2 cellular contexts compared by ENCODE assay signal in the genomic region with DNA sequence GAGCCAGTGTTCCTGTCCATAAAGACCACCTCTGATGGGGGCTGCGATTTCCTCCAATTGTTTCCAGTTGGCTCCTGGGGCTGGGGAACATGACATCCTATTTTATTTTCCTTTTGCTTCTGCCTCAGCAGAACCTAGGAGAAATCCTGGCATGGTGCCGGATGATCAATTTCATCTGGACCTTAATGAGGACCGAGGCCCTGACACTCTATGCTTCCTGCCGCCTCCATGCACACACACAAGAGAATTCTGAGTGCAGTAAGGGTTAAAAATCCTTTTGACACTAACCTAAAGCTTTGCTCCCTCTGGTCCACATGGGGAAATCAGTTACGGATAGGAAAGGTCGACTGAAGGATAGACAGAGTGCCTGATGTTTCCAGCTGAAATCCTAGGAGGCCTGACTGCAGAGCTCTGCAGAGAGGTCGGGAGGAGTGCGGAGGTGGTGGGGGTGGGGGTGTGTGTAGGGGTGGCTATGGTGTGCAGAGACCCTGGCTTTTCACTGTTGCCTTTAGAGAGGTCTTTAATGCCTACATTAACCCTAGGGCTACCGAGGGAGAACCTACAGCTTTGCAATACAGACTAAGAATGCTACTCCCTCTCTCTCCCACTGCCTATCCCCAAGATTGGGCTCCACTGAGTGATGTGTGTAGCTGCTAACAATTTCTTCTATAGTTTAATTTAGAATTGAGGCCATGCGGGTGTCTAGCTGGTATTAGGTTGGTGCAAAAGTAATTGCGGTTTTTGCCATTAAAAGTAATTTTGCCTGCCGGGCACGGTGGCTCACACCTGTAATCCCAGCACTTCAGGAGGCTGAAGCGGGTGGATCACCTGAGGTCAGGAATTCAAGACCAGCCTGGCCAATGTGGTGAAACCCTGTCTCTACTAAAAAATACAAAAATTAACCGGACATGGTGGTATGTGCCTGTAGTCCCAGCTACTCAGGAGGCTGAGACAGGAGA.
TF ChIP-seq lines count a peak whose summit lies in the region.

No MANE protein-coding gene starts in this region.

TF ChIP-seq in A549, 52 proteins besides CTCF, POLR2A, EP300 and RAD21:
- TF ChIP-seq EHF (CRISPR knock-in tag; IDR thresholded peaks at IDR 0.05) (no peak), NFE2L2 (conservative IDR thresholded peaks at IDR 0.05; ENCODE audit: low read length) (no peak), ZSCAN20 (CRISPR knock-in tag; IDR thresholded peaks at IDR 0.05) (no peak), NPAS2 (CRISPR knock-in tag; IDR thresholded peaks at IDR 0.05; ENCODE audit: borderline replicate concordance) (no peak), NR3C1 (IDR thresholded peaks at IDR 0.05) (no peak), SREBF2 (IDR thresholded peaks at IDR 0.05) (no peak), RNF2 (IDR thresholded peaks at IDR 0.05; ENCODE audit: borderline replicate concordance, low read depth) (no peak), EHMT2 (IDR thresholded peaks at IDR 0.05; ENCODE audit: low read depth) (no peak), PHF8 (IDR thresholded peaks at IDR 0.05; ENCODE audit: borderline replicate concordance, low read depth) (no peak)
- TF ChIP-seq, protein P1, sequence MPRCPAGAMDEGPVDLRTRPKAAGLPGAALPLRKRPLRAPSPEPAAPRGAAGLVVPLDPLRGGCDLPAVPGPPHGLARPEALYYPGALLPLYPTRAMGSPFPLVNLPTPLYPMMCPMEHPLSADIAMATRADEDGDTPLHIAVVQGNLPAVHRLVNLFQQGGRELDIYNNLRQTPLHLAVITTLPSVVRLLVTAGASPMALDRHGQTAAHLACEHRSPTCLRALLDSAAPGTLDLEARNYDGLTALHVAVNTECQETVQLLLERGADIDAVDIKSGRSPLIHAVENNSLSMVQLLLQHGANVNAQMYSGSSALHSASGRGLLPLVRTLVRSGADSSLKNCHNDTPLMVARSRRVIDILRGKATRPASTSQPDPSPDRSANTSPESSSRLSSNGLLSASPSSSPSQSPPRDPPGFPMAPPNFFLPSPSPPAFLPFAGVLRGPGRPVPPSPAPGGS (IDR thresholded peaks at IDR 0.05) = no peak

TF ChIP-seq in IMR-90, 13 proteins besides CTCF, POLR2A, EP300 and RAD21:
- TF ChIP-seq MAZ (IDR thresholded peaks at IDR 0.05; ENCODE audit: borderline replicate concordance, low read depth, low read length) = no peak
- no peak for TF ChIP-seq BHLHE40 (IDR thresholded peaks at IDR 0.05; ENCODE audit: low read depth, low read length)
- TF ChIP-seq, protein P2, sequence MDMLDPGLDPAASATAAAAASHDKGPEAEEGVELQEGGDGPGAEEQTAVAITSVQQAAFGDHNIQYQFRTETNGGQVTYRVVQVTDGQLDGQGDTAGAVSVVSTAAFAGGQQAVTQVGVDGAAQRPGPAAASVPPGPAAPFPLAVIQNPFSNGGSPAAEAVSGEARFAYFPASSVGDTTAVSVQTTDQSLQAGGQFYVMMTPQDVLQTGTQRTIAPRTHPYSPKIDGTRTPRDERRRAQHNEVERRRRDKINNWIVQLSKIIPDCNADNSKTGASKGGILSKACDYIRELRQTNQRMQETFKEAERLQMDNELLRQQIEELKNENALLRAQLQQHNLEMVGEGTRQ (IDR thresholded peaks at IDR 0.05; ENCODE audit: low read depth, low read length) = no peak
- no peak for TF ChIP-seq SMC3 (IDR thresholded peaks at IDR 0.05; ENCODE audit: low read depth, low read length)
